In genomic region chr20:44496976-44497375, GRCh38 we compare ENCODE assay signal across 1 cellular context.
TF ChIP-seq lines count a peak whose summit lies in the region.

No MANE protein-coding gene starts in this region.

TF ChIP-seq in WTC11, 78 proteins besides CTCF, POLR2A, EP300 and RAD21 (continued from another document):
- TF ChIP-seq TEAD4 (CRISPR knock-in tag; IDR thresholded peaks at IDR 0.05) (no peak), FOXJ3 (CRISPR knock-in tag; IDR thresholded peaks at IDR 0.05; ENCODE audit: borderline replicate concordance) (no peak), FOXP1 (CRISPR knock-in tag; IDR thresholded peaks at IDR 0.05; ENCODE audit: borderline replicate concordance) (no peak), ELF4 (CRISPR knock-in tag; IDR thresholded peaks at IDR 0.05; ENCODE audit: low read depth) (no peak), CDX4 (CRISPR knock-in tag; IDR thresholded peaks at IDR 0.05; ENCODE audit: borderline replicate concordance) (no peak), ZNF317 (CRISPR knock-in tag; IDR thresholded peaks at IDR 0.05; ENCODE audit: borderline replicate concordance, low read depth) (no peak), CREM (CRISPR knock-in tag; IDR thresholded peaks at IDR 0.05) (no peak), ZBTB43 (CRISPR knock-in tag; IDR thresholded peaks at IDR 0.05) (no peak)
